18 cellular contexts compared by ENCODE assay signal in the genomic region with DNA sequence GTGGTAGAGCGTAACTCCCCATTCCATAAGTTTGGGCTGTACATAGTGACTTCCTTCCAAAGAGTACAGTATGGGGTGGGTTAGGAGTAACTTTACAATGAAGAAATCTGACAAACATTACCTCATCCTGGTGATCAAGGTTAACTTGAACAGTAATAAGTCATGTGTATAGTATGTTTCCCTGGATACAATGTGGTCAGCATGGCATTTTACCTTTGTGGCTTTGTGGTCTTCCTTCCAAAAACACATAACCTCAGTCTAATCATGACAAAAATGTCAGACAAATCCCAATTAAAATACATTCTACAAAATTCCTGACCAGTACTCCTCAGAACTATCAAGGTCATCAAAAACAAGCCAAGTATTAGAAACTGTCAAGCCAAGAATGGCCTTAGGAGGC.
DNase-seq lines count a peak whose midpoint lies in the region; ATAC-seq and FAIRE-seq lines count a peak whose summit lies in the region.
"Had no signal": no experiment of that assay in that cellular context is flagged by ENCODE, and none has a peak within 500 bp of the region (broad histone marks: within the 10 kb centered on the region; RNA-seq: fewer than 3 reads in every experiment).

No MANE protein-coding gene starts in this region.

- WGBS in right cardiac atrium = 95% methylated on average over 1 of the region's 1 CpG

- no peak for ATAC-seq in right cardiac atrium
- ATAC-seq in GM19452 (IDR thresholded peaks at IDR 0.05; ENCODE audit: unreplicated experiment) = no peak
- ATAC-seq: GM23338, Panc1, SK-N-SH treated with all-trans-retinoic acid at 6 μM for 48 hours had no signal

- H3K4me1 ChIP-seq in right cardiac atrium (ENCODE audit: control insufficient read depth, insufficient read depth, low read length) = no peaks in the 10 kb centered on the region

- H3K27ac ChIP-seq in right cardiac atrium (ENCODE audit: low read length) = no peak overlapping the region
- H3K27ac ChIP-seq: KMS-11 had no signal

- no peaks in the 10 kb centered on the region for H3K9me3 ChIP-seq in right cardiac atrium (ENCODE audit: control insufficient read depth, low read length)

- intact Hi-C loops in right cardiac atrium (cut with DNase I) = no loop called here

- no peak overlapping the region for H3K4me3 ChIP-seq in right cardiac atrium (ENCODE audit: low read length)
- H3K4me3 ChIP-seq: GM23338 had no signal

- H3K27me3 ChIP-seq in right cardiac atrium (ENCODE audit: control insufficient read depth, insufficient read depth) = no peaks in the 10 kb centered on the region

- DNase-seq in ELR (ENCODE audit: low read depth) (peak; percentile 43), RPMI7951 (ENCODE audit: low read depth) (peak; percentile 37), fibroblast of peridontal ligament (ENCODE audit: extremely low read depth) (peak; percentile 5), urothelium cell line (ENCODE audit: low spot score) (peak; percentile 25), right cardiac atrium (no peak), NCI-H2171 (lab: John Stamatoyannopoulos, UW) (no peak)
- DNase-seq: ACHN, COR-L47, NCI-H1048, NCI-H1436 treated with DMSO at 0.1 percent for 48 hours, NCI-H2029 treated with DMSO at 0.1 percent for 48 hours, NCI-H510A treated with DMSO at 0.1 percent for 48 hours, Right ventricle myocardium superior had no signal

- no peak for FAIRE-seq in urothelium cell line (lab: Jason Lieb, UNC)

Comparison
In these comparisons a context has a peak if more than half of its experiments do, and no peak if none do; other contexts are left out.
1. DNase-seq: peak in ELR (single experiment), RPMI7951 (single experiment), fibroblast of peridontal ligament (single experiment) and urothelium cell line (single experiment); none in right cardiac atrium (0 of 3) and NCI-H2171 (single experiment).